Comparison of ENCODE assay signal across 8 cellular contexts in genomic region chr10:117442944-117443676, GRCh38.
DNase-seq lines count a peak whose midpoint lies in the region; ATAC-seq and TF ChIP-seq lines count a peak whose summit lies in the region.

No MANE protein-coding gene starts in this region.

- no peaks in the 10 kb centered on the region for H3K9me3 ChIP-seq in sigmoid colon

- peaks cover 0 to 22% (median 13%) of the 10 kb centered on the region in 4 donors for H3K4me1 ChIP-seq in sigmoid colon

- ATAC-seq in GM21447 (IDR thresholded peaks at IDR 0.05; ENCODE audit: unreplicated experiment) (peak; percentile 76), T-cell (replicated peaks in 1 of 4) (peak in 2 of 4 experiments; percentile 26 to 41)

- peaks cover 22% of the 10 kb centered on the region for H3K27me3 Mint-ChIP-seq in Calu3 (ENCODE audit: unreplicated experiment)
- peaks cover 25 to 29% of the 10 kb centered on the region in 2 donors for H3K27me3 Mint-ChIP-seq in T-cell

- POLR2A ChIA-PET in T-cell (lab: Charles Lee), result no interaction called here

- no peaks in the 10 kb centered on the region for H3K36me3 ChIP-seq in sigmoid colon

- DNase-seq in Calu3 (peak; percentile 80), LHCN-M2 (ENCODE audit: low read depth) (peak; percentile 69), T-cell (peak in 30 of 34 experiments; percentile 3 to 55 (median 26)), astrocyte of the cerebellum (ENCODE audit: low read depth) (no peak), hypothalamus (lab: John Stamatoyannopoulos, UW) (peak in 46 of 51 donors; percentile 2 to 79 (median 38)), sigmoid colon (peak; percentile 97), cortex of kidney (lab: John Stamatoyannopoulos, UW) (no peak)

- H3K27ac ChIP-seq in sigmoid colon, result peak overlapping the region; percentile 5 to 27 (median 22)

- intact Hi-C loops in Calu3 (cut with micrococcal nuclease; ENCODE audit: unreplicated experiment) (loop anchor here (1.0 kb wide), 1 partner anchor 35 kb away; no protein-coding TSS in a partner anchor), sigmoid colon (cut with DNase I) (loop anchor here (2.0 to 5.0 kb wide), 6 partner anchors 20 to 799 kb away; partner anchors contain the start of gene PDZD8)

- H3K36me3 Mint-ChIP-seq in Calu3 (ENCODE audit: insufficient read depth, unreplicated experiment), result no peaks in the 10 kb centered on the region
- H3K36me3 Mint-ChIP-seq in T-cell, result no peaks in the 10 kb centered on the region

- no peak for TF ChIP-seq POLR2A in sigmoid colon (IDR thresholded peaks at IDR 0.05)

- peak in 1 of 4 donors; percentile 18 for TF ChIP-seq EP300 in sigmoid colon (IDR thresholded peaks at IDR 0.05)

- TF ChIP-seq CTCF in Calu3 (IDR thresholded peaks at IDR 0.05; ENCODE audit: unreplicated experiment) (peak; percentile 76), astrocyte of the cerebellum (IDR thresholded peaks at IDR 0.05; ENCODE audit: low read depth, low read length, missing control alignments) (peak; percentile 81), sigmoid colon (IDR thresholded peaks at IDR 0.05) (peak; percentile 86 to 88 (median 88))

- H3K27me3 ChIP-seq in sigmoid colon, result no peaks in the 10 kb centered on the region

- H3K4me3 ChIP-seq in astrocyte of the cerebellum (ENCODE audit: low read depth, low read length) (no peak overlapping the region), sigmoid colon (peak overlapping the region in 1 of 4 donors; percentile 6)

- in situ Hi-C loops in astrocyte of the cerebellum (cut with HindIII; ENCODE audit: low sequenced_read_pairs), result loop anchor here (25.0 kb wide), 1 partner anchor 231 kb away; no protein-coding TSS in a partner anchor

- H3K4me3 Mint-ChIP-seq in Calu3 (ENCODE audit: low read depth, unreplicated experiment) (peak overlapping the region; percentile 39), T-cell (no peak overlapping the region)

- WGBS in sigmoid colon, 2 donors, result 6 to 24% methylated on average over 15 of the region's 15 CpGs

- CTCF ChIA-PET in Calu3 (lab: Charles Lee), result interaction anchor here (0.6 to 1.2 kb wide), 8 partner anchors 12 to 227 kb away, joined by 3 to 9 read pairs (median 3); no protein-coding TSS in a partner anchor
- CTCF ChIA-PET in T-cell (lab: Charles Lee), result interaction anchor here in 1 of 2 donors (0.6 to 1.7 kb wide), 4 partner anchors 8 to 18 kb away, joined by 3 to 6 read pairs (median 4); no protein-coding TSS in a partner anchor

- no peak overlapping the region for H3K27ac Mint-ChIP-seq in Calu3 (ENCODE audit: unreplicated experiment)
- H3K27ac Mint-ChIP-seq in T-cell, result no peak overlapping the region

- no TSS peak for BruUV-seq in Calu3 (replicated peaks; lab: Mats Ljungman, UMichigan)

- peaks cover 3% of the 10 kb centered on the region for H3K9me3 Mint-ChIP-seq in Calu3 (ENCODE audit: low read depth, unreplicated experiment)
- H3K9me3 Mint-ChIP-seq in T-cell, result peaks cover 9 to 28% (median 18%) of the 10 kb centered on the region in 3 donors

- no peaks in the 10 kb centered on the region for H3K4me1 Mint-ChIP-seq in Calu3 (ENCODE audit: low read depth, unreplicated experiment)
- peaks cover 0 to 3% (median 0%) of the 10 kb centered on the region in 3 donors for H3K4me1 Mint-ChIP-seq in T-cell

Comparison
In these comparisons a context has a peak if more than half of its experiments do, and no peak if none do; other contexts are left out.
1. DNase-seq: peak in Calu3 (single experiment), LHCN-M2 (single experiment), T-cell (30 of 34), hypothalamus (46 of 51) and sigmoid colon (single experiment); none in astrocyte of the cerebellum (single experiment) and cortex of kidney (single experiment).
2. Peak in every context shown above with its lines, with median percentiles within 50 percentile points of each other: CTCF ChIP-seq.